ENCODE assay signal across 8 cellular contexts in the genomic region with DNA sequence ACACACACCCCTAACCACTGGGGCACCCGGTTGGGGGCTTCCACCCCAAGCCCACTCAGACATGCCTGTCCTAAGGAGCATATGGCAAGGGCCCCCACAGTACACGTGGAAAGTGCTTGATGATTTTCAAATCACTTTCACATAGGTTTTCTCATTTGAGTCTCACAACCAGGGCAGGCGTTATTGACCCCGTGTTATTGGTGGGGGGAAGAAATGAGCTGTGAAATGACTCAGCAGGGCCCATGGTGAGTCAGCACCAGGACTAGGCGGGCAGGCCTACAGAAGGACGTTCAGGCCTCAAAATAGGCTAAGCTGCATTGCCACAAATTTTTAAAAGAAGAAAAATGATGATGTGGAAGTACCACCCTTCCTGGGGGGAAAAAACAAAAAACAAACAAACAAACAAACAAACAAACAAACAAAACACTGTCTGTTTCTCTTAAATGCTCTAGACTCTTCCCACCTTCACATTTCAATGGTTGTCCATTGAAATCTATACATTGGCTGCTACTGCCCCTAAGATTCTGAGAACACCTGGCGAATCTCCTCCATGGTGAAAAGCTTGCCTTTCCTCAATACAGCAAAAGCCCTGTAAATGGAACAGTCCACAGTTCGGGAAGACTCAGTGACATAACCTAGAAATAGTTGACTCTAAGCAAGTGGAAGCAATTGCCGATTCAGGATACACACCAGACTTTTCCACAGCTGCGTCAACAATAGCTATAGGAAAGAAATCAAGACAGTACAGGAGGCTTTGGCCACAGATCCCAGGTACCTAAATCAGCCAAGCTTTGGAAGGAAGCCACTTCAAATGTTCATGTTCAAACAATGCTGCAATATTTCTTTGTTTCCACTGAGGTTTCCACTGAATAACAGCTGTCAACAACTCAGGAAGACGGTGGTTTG.
DNase-seq lines count a peak whose midpoint lies in the region; ATAC-seq and TF ChIP-seq lines count a peak whose summit lies in the region.

No MANE protein-coding gene starts in this region.

- H3K4me1 Mint-ChIP-seq in effector memory CD8-positive, alpha-beta T cell (ENCODE audit: low read depth in 2 of 2) = peaks cover 3 to 6% of the 10 kb centered on the region in 2 donors

- peak overlapping the region in 1 of 2 donors; percentile 16 for H3K27ac ChIP-seq in prostate gland

- no peak for TF ChIP-seq POLR2A in prostate gland (IDR thresholded peaks at IDR 0.05)

- H3K27ac Mint-ChIP-seq in effector memory CD8-positive, alpha-beta T cell = peak overlapping the region in 1 of 2 donors; percentile 49

- ATAC-seq in GM19463 (IDR thresholded peaks at IDR 0.05; ENCODE audit: unreplicated experiment) = peak; percentile 92
- no peak for ATAC-seq in effector memory CD8-positive, alpha-beta T cell (replicated peaks)

- no peak for TF ChIP-seq CTCF in prostate gland (IDR thresholded peaks at IDR 0.05)

- no peak overlapping the region for H3K4me3 Mint-ChIP-seq in effector memory CD8-positive, alpha-beta T cell

- H3K27me3 ChIP-seq in adipocyte (replicated peaks; ENCODE audit: control insufficient read depth, insufficient read depth, low read length) (no peaks in the 10 kb centered on the region), prostate gland (replicated peaks; ENCODE audit: insufficient read depth) (no peaks in the 10 kb centered on the region)

- no peaks in the 10 kb centered on the region for H3K9me3 Mint-ChIP-seq in effector memory CD8-positive, alpha-beta T cell

- H3K4me1 ChIP-seq in adipocyte (ENCODE audit: control insufficient read depth, insufficient read depth, low read length) = peaks cover 15% of the 10 kb centered on the region
- H3K4me1 ChIP-seq in prostate gland (replicated peaks) = no peaks in the 10 kb centered on the region

- no peaks in the 10 kb centered on the region for H3K9me3 ChIP-seq in adipocyte (ENCODE audit: control insufficient read depth, low read length)
- no peaks in the 10 kb centered on the region for H3K9me3 ChIP-seq in prostate gland

- 59% methylated on average over 11 of the region's 11 CpGs for WGBS in prostate gland

- H3K36me3 ChIP-seq in adipocyte (ENCODE audit: control insufficient read depth, insufficient read depth, low read length, severe bottlenecking) (no peaks in the 10 kb centered on the region), prostate gland (no peaks in the 10 kb centered on the region)

- H3K4me3 ChIP-seq in adipocyte (ENCODE audit: low read length) (no peak overlapping the region), prostate gland (no peak overlapping the region)

- no peaks in the 10 kb centered on the region for H3K36me3 Mint-ChIP-seq in effector memory CD8-positive, alpha-beta T cell (ENCODE audit: insufficient read depth)

- peaks cover 0 to 7% of the 10 kb centered on the region in 2 donors for H3K27me3 Mint-ChIP-seq in effector memory CD8-positive, alpha-beta T cell

- DNase-seq in NCI-H2081 (lab: John Stamatoyannopoulos, UW) (peak; percentile 81 to 95), adipocyte (ENCODE audit: low read depth) (peak; percentile 21), prostate gland (ENCODE audit: low spot score) (peak; percentile 84), NCI-H82 treated with DMSO at 0.1 percent for 48 hours (lab: John Stamatoyannopoulos, UW; ENCODE audit: unreplicated experiment) (no peak), epidermal melanocyte (ENCODE audit: insufficient read length, low spot score) (no peak), pons (ENCODE audit: low spot score) (no peak)
- no peak for DNase-seq in effector memory CD8-positive, alpha-beta T cell

- H3K9ac ChIP-seq in adipocyte (ENCODE audit: low read length) = no peak overlapping the region

- intact Hi-C loops in prostate gland (cut with DNase I) = no loop called here

Comparison
In these comparisons a context has a peak if more than half of its experiments do, and no peak if none do; other contexts are left out.
1. DNase-seq: peak in NCI-H2081 (2 of 2), adipocyte (single experiment) and prostate gland (single experiment); none in effector memory CD8-positive, alpha-beta T cell (0 of 3), NCI-H82 treated with DMSO at 0.1 percent for 48 hours (single experiment), epidermal melanocyte (single experiment) and pons (single experiment).